Comparison of ENCODE assay signal across 27 cellular contexts in the genomic region with DNA sequence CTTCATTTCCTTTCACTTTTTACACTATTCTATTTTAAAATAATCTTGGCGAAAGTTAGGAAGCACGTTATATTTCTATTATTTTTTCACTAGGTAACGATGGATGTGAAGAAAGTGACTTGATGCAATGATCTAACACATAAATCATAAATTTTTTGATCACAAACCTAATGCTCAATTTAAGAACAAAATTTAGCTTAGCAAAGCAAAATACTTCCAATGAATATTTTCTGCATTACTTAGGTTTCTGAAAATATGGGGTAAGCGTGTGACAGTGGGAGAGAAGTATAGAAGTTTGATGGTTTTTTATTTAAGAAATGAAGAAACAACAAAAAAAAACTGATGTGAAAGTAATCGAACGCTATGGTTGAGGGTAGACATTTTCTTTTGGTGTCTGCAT.
"Had no signal": no experiment of that assay in that cellular context is flagged by ENCODE, and none has a peak within 500 bp of the region (broad histone marks: within the 10 kb centered on the region; RNA-seq: fewer than 3 reads in every experiment).

No MANE protein-coding gene starts in this region.

- FAIRE-seq: endometrium, endothelial cell of umbilical vein, frontal cortex had no signal

- DNase-seq: colonic mucosa; cortex of kidney; dermis blood vessel endothelial cell; dorsolateral prefrontal cortex; effector CD4-positive, alpha-beta T cell; effector CD8-positive, alpha-beta T cell; effector memory CD4-positive, alpha-beta T cell; effector memory CD8-positive, alpha-beta T cell; endodermal cell; erythroblast; esophagus squamous epithelium; foreskin fibroblast; foreskin keratinocyte; foreskin melanocyte; gastrocnemius medialis; glutamatergic neuron; head of caudate nucleus; heart left ventricle; heart right ventricle had no signal

- H3K4me3 ChIP-seq: colonic mucosa, dorsolateral prefrontal cortex, esophagus muscularis mucosa, esophagus squamous epithelium, gastrocnemius medialis, gastroesophageal sphincter, heart left ventricle, heart right ventricle, hepatocyte had no signal

- H3K27ac ChIP-seq: colonic mucosa, dorsolateral prefrontal cortex, epithelial cell of prostate, esophagus muscularis mucosa, esophagus squamous epithelium, foreskin keratinocyte, gastrocnemius medialis, gastroesophageal sphincter, heart left ventricle, heart right ventricle, hepatocyte had no signal

- H3K79me2 ChIP-seq: hepatocyte had no signal

- H3K27me3 ChIP-seq: colonic mucosa, dorsolateral prefrontal cortex, esophagus muscularis mucosa, esophagus squamous epithelium, foreskin keratinocyte, gastrocnemius medialis, gastroesophageal sphincter, heart left ventricle, heart right ventricle, hepatocyte had no signal

- H2AFZ ChIP-seq: hepatocyte had no signal

- H3K4me1 ChIP-seq: colonic mucosa, esophagus muscularis mucosa, esophagus squamous epithelium, foreskin keratinocyte, gastrocnemius medialis, gastroesophageal sphincter, heart left ventricle, heart right ventricle had no signal

- ATAC-seq: effector memory CD8-positive, alpha-beta T cell; esophagus mucosa; foreskin keratinocyte; gastrocnemius medialis; gastroesophageal sphincter; heart left ventricle; heart right ventricle had no signal

- H3K9me3 ChIP-seq: colonic mucosa, gastrocnemius medialis, gastroesophageal sphincter had no signal

- H3K4me2 ChIP-seq: hepatocyte had no signal

- H3K36me3 ChIP-seq: colonic mucosa, esophagus muscularis mucosa, esophagus squamous epithelium, gastrocnemius medialis, gastroesophageal sphincter, heart left ventricle, heart right ventricle had no signal
